8 cellular contexts compared by ENCODE assay signal in the genomic region with DNA sequence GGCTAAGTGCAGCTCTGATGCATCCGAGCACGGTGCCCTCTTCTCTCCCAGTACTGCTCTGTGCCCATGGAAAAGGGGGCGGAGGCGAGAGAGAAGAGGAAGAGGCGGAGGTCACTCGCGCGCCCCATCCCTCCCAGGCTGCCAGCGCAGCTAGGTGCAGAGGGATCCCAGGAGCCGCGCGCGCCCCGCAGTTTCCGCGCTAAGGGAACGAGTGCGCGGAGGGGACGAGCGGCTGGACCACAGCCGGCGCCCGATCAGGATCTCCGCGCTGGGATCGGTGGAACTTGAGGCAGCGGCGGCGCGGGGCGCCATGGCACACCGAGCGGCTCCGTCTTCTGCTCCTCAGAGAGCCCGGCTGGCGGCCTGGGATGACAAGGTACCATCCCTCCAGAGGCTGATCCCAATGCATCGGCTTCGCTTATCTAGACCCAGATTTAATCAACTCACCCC.
DNase-seq lines count a peak whose midpoint lies in the region; ATAC-seq and TF ChIP-seq lines count a peak whose summit lies in the region.

A gene with protein sequence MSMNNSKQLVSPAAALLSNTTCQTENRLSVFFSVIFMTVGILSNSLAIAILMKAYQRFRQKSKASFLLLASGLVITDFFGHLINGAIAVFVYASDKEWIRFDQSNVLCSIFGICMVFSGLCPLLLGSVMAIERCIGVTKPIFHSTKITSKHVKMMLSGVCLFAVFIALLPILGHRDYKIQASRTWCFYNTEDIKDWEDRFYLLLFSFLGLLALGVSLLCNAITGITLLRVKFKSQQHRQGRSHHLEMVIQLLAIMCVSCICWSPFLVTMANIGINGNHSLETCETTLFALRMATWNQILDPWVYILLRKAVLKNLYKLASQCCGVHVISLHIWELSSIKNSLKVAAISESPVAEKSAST (plus strand): TSS at position 114 of the 450 bp plus-strand sequence. CDS start 1,770 bp downstream, outside the sequence.

- ATAC-seq in GM18498 (IDR thresholded peaks at IDR 0.05; ENCODE audit: unreplicated experiment) = no peak
- no peak for ATAC-seq in HG03025 (IDR thresholded peaks at IDR 0.05; ENCODE audit: low FRiP score, unreplicated experiment)
- no peak for ATAC-seq in HG03039 (IDR thresholded peaks at IDR 0.05; ENCODE audit: unreplicated experiment)

- H3K9ac ChIP-seq in subcutaneous abdominal adipose tissue (ENCODE audit: low read length in 5 of 5) = peak within 1 kb of the TSS in 1 of 5 donors; percentile 41

- H3K4me3 ChIP-seq in astrocyte of the cerebellum (ENCODE audit: low read depth, low read length) (peak within 1 kb of the TSS; percentile 69), subcutaneous abdominal adipose tissue (ENCODE audit: low read depth in 1 of 5, low read length in 5 of 5) (peak within 1 kb of the TSS; percentile 64 to 78 (median 65))

- H3K36me3 ChIP-seq in subcutaneous abdominal adipose tissue (ENCODE audit: control insufficient read depth in 5 of 5, insufficient read depth in 5 of 5, low read length in 5 of 5) = no peaks in the 10 kb centered on the region

- peak within 1 kb of the TSS; percentile 26 for H3K27ac ChIP-seq in subcutaneous abdominal adipose tissue (ENCODE audit: low read depth, low read length)

- H3K9me3 ChIP-seq in subcutaneous abdominal adipose tissue (ENCODE audit: control insufficient read depth in 5 of 5, low read length in 5 of 5) = no peaks in the 10 kb centered on the region

- TF ChIP-seq CTCF in astrocyte of the cerebellum (IDR thresholded peaks at IDR 0.05; ENCODE audit: low read depth, low read length, missing control alignments) = no peak

- in situ Hi-C loops in astrocyte of the cerebellum (cut with HindIII; ENCODE audit: low sequenced_read_pairs) = no loop called here

- peaks cover 0 to 16% (median 12%) of the 10 kb centered on the region in 5 donors for H3K27me3 ChIP-seq in subcutaneous abdominal adipose tissue (ENCODE audit: control insufficient read depth in 5 of 5, insufficient read depth in 4 of 5, low read length in 5 of 5)

- DNase-seq in HS-5 (ENCODE audit: low read depth) (peak; percentile 35), astrocyte of the cerebellum (ENCODE audit: low read depth) (no peak), iPS-NIHi7 (ENCODE audit: extremely low spot score) (peak; percentile 31), LoVo (ENCODE audit: low spot score) (no peak)

- peaks cover 0 to 17% (median 15%) of the 10 kb centered on the region in 5 donors for H3K4me1 ChIP-seq in subcutaneous abdominal adipose tissue (ENCODE audit: control insufficient read depth in 5 of 5, insufficient read depth in 5 of 5, low read length in 5 of 5)

Comparison
In these comparisons a context has a peak if more than half of its experiments do, and no peak if none do; other contexts are left out.
1. DNase-seq: peak in HS-5 (single experiment) and iPS-NIHi7 (single experiment); none in astrocyte of the cerebellum (single experiment) and LoVo (single experiment).